ENCODE assay signal across 10 cellular contexts in genomic region chr5:164230341-164230740, GRCh38.
"Had no signal": no experiment of that assay in that cellular context is flagged by ENCODE, and none has a peak within 500 bp of the region (broad histone marks: within the 10 kb centered on the region; RNA-seq: fewer than 3 reads in every experiment).

No MANE protein-coding gene starts in this region.

- ATAC-seq: GM23338, HCT116 had no signal

- FAIRE-seq: H1, H54 had no signal

- H3K4me3 Mint-ChIP-seq: GM23338, H9, HFFc6 had no signal

- H3K27ac ChIP-seq: GM23248 had no signal

- H3K4me3 ChIP-seq: GM23248, GM23338 had no signal

- DNase-seq: GM23248, GOT3, H7, H9, HCEC 1CT, HFFc6 had no signal

- H3K27ac Mint-ChIP-seq: GM23338, H9, HFFc6 had no signal
